1 cellular context compared by ENCODE assay signal in the genomic region with DNA sequence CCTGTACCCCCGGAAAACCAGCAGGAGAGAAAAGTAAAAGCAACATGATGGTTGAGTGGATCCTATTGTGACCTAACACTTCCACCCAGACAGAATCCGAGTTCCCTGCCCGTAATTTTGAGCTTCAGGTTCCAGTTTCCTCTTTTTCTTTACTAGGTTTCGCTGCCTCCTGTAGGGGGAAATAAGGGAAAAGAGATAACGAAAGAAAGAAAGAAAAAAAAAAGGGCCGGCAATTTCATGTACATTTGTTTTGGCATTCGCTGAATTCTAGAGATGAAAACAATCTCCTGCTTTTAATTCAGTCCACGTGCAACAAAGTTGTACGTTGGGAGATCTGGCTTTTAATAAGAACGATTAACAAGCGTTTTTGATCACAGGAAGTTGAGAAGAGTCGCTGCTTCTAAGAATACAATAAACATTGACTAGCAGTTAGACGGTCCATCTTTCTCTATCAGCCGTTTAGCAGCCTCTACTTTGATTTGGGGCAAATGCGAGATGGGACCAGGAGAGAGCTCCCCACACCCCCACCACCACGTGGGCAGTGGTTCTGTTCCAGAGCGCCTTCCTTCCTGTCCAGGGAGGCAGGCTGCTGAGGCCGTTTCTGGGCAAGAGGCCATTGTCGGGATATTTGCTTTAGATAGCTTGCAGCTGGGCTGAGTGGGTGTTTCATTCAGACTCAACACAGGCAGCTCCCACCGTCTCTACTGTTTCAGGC.
TF ChIP-seq lines count a peak whose summit lies in the region.

No MANE protein-coding gene starts in this region.

TF ChIP-seq in K562, 482 proteins besides CTCF, POLR2A, EP300 and RAD21 (continued from another document and continues in another):
- TF ChIP-seq, protein P1, sequence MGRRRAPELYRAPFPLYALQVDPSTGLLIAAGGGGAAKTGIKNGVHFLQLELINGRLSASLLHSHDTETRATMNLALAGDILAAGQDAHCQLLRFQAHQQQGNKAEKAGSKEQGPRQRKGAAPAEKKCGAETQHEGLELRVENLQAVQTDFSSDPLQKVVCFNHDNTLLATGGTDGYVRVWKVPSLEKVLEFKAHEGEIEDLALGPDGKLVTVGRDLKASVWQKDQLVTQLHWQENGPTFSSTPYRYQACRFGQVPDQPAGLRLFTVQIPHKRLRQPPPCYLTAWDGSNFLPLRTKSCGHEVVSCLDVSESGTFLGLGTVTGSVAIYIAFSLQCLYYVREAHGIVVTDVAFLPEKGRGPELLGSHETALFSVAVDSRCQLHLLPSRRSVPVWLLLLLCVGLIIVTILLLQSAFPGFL (CRISPR knock-in tag; IDR thresholded peaks at IDR 0.05): no peak
- no peak for TF ChIP-seq SLC30A9 (CRISPR knock-in tag; IDR thresholded peaks at IDR 0.05)
- no peak for TF ChIP-seq NFXL1 (CRISPR knock-in tag; IDR thresholded peaks at IDR 0.05)
- no peak for TF ChIP-seq ZFP30 (CRISPR knock-in tag; IDR thresholded peaks at IDR 0.05; ENCODE audit: borderline replicate concordance)
- peak; percentile 66 for TF ChIP-seq SMARCA4 (IDR thresholded peaks at IDR 0.05)
- TF ChIP-seq, protein P2, sequence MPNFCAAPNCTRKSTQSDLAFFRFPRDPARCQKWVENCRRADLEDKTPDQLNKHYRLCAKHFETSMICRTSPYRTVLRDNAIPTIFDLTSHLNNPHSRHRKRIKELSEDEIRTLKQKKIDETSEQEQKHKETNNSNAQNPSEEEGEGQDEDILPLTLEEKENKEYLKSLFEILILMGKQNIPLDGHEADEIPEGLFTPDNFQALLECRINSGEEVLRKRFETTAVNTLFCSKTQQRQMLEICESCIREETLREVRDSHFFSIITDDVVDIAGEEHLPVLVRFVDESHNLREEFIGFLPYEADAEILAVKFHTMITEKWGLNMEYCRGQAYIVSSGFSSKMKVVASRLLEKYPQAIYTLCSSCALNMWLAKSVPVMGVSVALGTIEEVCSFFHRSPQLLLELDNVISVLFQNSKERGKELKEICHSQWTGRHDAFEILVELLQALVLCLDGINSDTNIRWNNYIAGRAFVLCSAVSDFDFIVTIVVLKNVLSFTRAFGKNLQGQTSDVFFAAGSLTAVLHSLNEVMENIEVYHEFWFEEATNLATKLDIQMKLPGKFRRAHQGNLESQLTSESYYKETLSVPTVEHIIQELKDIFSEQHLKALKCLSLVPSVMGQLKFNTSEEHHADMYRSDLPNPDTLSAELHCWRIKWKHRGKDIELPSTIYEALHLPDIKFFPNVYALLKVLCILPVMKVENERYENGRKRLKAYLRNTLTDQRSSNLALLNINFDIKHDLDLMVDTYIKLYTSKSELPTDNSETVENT (CRISPR knock-in tag; IDR thresholded peaks at IDR 0.05): no peak
- TF ChIP-seq, protein P3, sequence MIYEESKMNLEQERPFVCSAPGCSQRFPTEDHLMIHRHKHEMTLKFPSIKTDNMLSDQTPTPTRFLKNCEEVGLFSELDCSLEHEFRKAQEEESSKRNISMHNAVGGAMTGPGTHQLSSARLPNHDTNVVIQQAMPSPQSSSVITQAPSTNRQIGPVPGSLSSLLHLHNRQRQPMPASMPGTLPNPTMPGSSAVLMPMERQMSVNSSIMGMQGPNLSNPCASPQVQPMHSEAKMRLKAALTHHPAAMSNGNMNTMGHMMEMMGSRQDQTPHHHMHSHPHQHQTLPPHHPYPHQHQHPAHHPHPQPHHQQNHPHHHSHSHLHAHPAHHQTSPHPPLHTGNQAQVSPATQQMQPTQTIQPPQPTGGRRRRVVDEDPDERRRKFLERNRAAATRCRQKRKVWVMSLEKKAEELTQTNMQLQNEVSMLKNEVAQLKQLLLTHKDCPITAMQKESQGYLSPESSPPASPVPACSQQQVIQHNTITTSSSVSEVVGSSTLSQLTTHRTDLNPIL (CRISPR knock-in tag; IDR thresholded peaks at IDR 0.05): no peak
- no peak for TF ChIP-seq HCFC1 (IDR thresholded peaks at IDR 0.05; ENCODE audit: low read depth, low read length)
- no peak for TF ChIP-seq ZNF3 (CRISPR knock-in tag; IDR thresholded peaks at IDR 0.05)
- 0 out of 2 replicates have a peak, but pooled peaks have one; percentile 29 for TF ChIP-seq ADNP (tag; IDR thresholded peaks at IDR 0.05)
- TF ChIP-seq NFIC (IDR thresholded peaks at IDR 0.05): peak; percentile 71
- no peak for TF ChIP-seq RBM25 (IDR thresholded peaks at IDR 0.05; ENCODE audit: low read depth, low read length, severe bottlenecking)
- TF ChIP-seq ZNF384 (IDR thresholded peaks at IDR 0.05; ENCODE audit: low read depth, low read length): peak; percentile 92
- no peak for TF ChIP-seq ZNF408 (CRISPR knock-in tag; IDR thresholded peaks at IDR 0.05; ENCODE audit: low read depth)
- TF ChIP-seq NUFIP1 (IDR thresholded peaks at IDR 0.05; ENCODE audit: partially characterized antibody): no peak
- TF ChIP-seq ZSCAN29 (IDR thresholded peaks at IDR 0.05): no peak
- TF ChIP-seq ZNF445 (CRISPR knock-in tag; IDR thresholded peaks at IDR 0.05; ENCODE audit: low read depth): no peak
- no peak for TF ChIP-seq NR4A1 (CRISPR knock-in tag; IDR thresholded peaks at IDR 0.05)
- no peak for TF ChIP-seq NR4A1 (tag; IDR thresholded peaks at IDR 0.05)
- TF ChIP-seq, protein P4, sequence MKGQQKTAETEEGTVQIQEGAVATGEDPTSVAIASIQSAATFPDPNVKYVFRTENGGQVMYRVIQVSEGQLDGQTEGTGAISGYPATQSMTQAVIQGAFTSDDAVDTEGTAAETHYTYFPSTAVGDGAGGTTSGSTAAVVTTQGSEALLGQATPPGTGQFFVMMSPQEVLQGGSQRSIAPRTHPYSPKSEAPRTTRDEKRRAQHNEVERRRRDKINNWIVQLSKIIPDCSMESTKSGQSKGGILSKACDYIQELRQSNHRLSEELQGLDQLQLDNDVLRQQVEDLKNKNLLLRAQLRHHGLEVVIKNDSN (CRISPR knock-in tag; IDR thresholded peaks at IDR 0.05): peak; percentile 77
- TF ChIP-seq, protein P5, sequence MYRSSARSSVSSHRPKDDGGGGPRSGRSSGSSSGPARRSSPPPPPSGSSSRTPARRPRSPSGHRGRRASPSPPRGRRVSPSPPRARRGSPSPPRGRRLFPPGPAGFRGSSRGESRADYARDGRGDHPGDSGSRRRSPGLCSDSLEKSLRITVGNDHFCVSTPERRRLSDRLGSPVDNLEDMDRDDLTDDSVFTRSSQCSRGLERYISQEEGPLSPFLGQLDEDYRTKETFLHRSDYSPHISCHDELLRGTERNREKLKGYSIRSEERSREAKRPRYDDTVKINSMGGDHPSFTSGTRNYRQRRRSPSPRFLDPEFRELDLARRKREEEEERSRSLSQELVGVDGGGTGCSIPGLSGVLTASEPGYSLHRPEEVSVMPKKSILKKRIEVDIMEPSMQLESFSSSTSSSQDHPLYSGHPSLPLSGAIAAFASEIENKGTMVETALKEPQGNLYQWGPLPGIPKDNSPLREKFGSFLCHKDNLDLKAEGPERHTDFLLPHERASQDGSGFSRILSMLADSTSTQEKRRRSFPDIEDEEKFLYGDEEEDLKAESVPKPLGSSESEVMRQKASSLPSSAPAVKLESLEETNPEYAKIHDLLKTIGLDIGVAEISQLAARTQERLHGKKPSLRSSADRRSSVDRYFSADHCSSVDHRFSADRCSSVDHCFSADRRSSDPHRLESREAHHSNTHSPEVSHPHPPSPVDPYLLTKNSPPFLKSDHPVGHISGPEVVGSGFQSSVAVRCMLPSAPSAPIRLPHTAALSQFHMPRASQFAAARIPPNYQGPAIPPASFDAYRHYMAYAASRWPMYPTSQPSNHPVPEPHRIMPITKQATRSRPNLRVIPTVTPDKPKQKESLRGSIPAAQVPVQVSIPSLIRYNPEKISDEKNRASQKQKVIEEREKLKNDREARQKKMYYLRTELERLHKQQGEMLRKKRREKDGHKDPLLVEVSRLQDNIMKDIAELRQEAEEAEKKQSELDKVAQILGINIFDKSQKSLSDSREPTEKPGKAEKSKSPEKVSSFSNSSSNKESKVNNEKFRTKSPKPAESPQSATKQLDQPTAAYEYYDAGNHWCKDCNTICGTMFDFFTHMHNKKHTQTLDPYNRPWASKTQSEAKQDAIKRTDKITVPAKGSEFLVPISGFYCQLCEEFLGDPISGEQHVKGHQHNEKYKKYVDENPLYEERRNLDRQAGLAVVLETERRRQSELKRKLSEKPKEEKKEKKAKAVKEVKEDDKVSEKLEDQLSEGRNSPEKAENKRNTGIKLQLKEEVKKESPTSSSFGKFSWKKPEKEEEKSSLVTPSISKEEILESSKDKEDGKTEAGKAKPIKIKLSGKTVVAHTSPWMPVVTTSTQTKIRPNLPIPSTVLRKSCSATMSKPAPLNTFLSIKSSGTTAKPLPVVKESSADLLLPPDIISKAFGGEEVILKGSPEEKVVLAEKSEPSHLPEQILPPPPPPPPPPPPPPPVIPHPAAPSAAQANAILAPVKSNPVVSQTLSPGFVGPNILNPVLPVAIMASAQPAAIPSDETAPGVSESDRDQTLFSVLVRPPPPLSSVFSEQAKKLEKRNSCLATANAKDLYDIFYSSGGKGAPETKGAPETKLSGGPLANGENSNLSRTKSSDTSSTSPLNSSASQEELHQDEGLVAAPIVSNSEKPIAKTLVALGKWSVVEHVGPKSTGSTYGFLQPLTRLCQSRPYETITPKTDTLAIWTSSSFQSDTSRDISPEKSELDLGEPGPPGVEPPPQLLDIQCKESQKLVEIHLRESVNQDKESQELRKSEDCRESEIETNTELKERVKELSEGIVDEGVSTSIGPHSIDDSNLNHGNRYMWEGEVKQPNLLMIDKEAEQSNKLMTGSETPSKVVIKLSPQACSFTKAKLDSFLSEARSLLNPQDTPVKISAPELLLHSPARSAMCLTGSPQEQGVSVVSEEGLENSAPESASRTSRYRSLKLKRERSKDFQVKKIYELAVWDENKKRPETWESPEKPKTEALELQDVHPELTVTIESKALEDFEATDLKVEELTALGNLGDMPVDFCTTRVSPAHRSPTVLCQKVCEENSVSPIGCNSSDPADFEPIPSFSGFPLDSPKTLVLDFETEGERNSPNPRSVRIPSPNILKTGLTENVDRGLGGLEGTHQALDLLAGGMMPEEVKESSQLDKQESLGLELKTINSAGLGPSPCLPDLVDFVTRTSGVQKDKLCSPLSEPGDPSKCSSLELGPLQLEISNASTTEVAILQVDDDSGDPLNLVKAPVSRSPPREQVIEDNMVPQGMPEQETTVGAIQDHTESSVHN (IDR thresholded peaks at IDR 0.05; ENCODE audit: borderline replicate concordance in 1 of 2, low read depth in 1 of 2): no peak
- TF ChIP-seq ZNF41 (CRISPR knock-in tag; conservative IDR thresholded peaks at IDR 0.05): no peak
- no peak for TF ChIP-seq ASH1L (IDR thresholded peaks at IDR 0.05; ENCODE audit: borderline replicate concordance, low read depth, partially characterized antibody)
- TF ChIP-seq, protein P6, sequence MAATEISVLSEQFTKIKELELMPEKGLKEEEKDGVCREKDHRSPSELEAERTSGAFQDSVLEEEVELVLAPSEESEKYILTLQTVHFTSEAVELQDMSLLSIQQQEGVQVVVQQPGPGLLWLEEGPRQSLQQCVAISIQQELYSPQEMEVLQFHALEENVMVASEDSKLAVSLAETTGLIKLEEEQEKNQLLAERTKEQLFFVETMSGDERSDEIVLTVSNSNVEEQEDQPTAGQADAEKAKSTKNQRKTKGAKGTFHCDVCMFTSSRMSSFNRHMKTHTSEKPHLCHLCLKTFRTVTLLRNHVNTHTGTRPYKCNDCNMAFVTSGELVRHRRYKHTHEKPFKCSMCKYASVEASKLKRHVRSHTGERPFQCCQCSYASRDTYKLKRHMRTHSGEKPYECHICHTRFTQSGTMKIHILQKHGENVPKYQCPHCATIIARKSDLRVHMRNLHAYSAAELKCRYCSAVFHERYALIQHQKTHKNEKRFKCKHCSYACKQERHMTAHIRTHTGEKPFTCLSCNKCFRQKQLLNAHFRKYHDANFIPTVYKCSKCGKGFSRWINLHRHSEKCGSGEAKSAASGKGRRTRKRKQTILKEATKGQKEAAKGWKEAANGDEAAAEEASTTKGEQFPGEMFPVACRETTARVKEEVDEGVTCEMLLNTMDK (IDR thresholded peaks at IDR 0.05; ENCODE audit: borderline replicate concordance, insufficient read depth, low read depth, low read length, poor library complexity, severe bottlenecking): peak; percentile 29
- TF ChIP-seq RNF2 (IDR thresholded peaks at IDR 0.05): no peak
- no peak for TF ChIP-seq ZNF584 (CRISPR knock-in tag; IDR thresholded peaks at IDR 0.05; ENCODE audit: low read depth)
- no peak for TF ChIP-seq STAG1 (CRISPR knock-in tag; IDR thresholded peaks at IDR 0.05; ENCODE audit: borderline replicate concordance)
- TF ChIP-seq ZNF143 (CRISPR knock-in tag; IDR thresholded peaks at IDR 0.05): no peak
- TF ChIP-seq, protein P7, sequence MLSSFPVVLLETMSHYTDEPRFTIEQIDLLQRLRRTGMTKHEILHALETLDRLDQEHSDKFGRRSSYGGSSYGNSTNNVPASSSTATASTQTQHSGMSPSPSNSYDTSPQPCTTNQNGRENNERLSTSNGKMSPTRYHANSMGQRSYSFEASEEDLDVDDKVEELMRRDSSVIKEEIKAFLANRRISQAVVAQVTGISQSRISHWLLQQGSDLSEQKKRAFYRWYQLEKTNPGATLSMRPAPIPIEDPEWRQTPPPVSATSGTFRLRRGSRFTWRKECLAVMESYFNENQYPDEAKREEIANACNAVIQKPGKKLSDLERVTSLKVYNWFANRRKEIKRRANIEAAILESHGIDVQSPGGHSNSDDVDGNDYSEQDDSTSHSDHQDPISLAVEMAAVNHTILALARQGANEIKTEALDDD (IDR thresholded peaks at IDR 0.05): no peak
- no peak for TF ChIP-seq ZNF76 (CRISPR knock-in tag; IDR thresholded peaks at IDR 0.05; ENCODE audit: borderline replicate concordance)
- no peak for TF ChIP-seq TCF3 (CRISPR knock-in tag; IDR thresholded peaks at IDR 0.05)
- 0 out of 2 replicates have a peak, but pooled peaks have one; percentile 52 for TF ChIP-seq HDAC2 (IDR thresholded peaks at IDR 0.05)
- peak; percentile 40 for TF ChIP-seq DACH1 (IDR thresholded peaks at IDR 0.05; ENCODE audit: partially characterized antibody)
- TF ChIP-seq E2F3 (CRISPR knock-in tag; IDR thresholded peaks at IDR 0.05): no peak
- no peak for TF ChIP-seq HDAC8 (tag; IDR thresholded peaks at IDR 0.05)
- no peak for TF ChIP-seq HMGN3 (IDR thresholded peaks at IDR 0.05; ENCODE audit: borderline replicate concordance, extremely low read depth, insufficient read length, low read depth, low read length)
- peak; percentile 65 for TF ChIP-seq ZKSCAN8 (CRISPR knock-in tag; IDR thresholded peaks at IDR 0.05)
- TF ChIP-seq TBL1XR1 (IDR thresholded peaks at IDR 0.05; ENCODE audit: low read length in 2 of 2): no peak
- TF ChIP-seq ZFX (CRISPR knock-in tag; IDR thresholded peaks at IDR 0.05): no peak
- TF ChIP-seq XRCC3 (IDR thresholded peaks at IDR 0.05): no peak
- TF ChIP-seq KDM1A (IDR thresholded peaks at IDR 0.05): peak in 1 of 2 experiments; percentile 16; a peak in 1 of 4 replicates
- TF ChIP-seq CEBPB (tag; IDR thresholded peaks at IDR 0.05): no peak
- no peak for TF ChIP-seq NFE2 (IDR thresholded peaks at IDR 0.05; ENCODE audit: low read depth)
- TF ChIP-seq L3MBTL2 (IDR thresholded peaks at IDR 0.05): peak; percentile 76
- 0 out of 2 replicates have a peak, but pooled peaks have one; percentile 14 for TF ChIP-seq MEF2D (tag; conservative IDR thresholded peaks at IDR 0.05; ENCODE audit: low read depth)
- TF ChIP-seq, protein P8, sequence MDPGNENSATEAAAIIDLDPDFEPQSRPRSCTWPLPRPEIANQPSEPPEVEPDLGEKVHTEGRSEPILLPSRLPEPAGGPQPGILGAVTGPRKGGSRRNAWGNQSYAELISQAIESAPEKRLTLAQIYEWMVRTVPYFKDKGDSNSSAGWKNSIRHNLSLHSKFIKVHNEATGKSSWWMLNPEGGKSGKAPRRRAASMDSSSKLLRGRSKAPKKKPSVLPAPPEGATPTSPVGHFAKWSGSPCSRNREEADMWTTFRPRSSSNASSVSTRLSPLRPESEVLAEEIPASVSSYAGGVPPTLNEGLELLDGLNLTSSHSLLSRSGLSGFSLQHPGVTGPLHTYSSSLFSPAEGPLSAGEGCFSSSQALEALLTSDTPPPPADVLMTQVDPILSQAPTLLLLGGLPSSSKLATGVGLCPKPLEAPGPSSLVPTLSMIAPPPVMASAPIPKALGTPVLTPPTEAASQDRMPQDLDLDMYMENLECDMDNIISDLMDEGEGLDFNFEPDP (CRISPR knock-in tag; IDR thresholded peaks at IDR 0.05): no peak
